7 cellular contexts compared by ENCODE assay signal in the genomic region with DNA sequence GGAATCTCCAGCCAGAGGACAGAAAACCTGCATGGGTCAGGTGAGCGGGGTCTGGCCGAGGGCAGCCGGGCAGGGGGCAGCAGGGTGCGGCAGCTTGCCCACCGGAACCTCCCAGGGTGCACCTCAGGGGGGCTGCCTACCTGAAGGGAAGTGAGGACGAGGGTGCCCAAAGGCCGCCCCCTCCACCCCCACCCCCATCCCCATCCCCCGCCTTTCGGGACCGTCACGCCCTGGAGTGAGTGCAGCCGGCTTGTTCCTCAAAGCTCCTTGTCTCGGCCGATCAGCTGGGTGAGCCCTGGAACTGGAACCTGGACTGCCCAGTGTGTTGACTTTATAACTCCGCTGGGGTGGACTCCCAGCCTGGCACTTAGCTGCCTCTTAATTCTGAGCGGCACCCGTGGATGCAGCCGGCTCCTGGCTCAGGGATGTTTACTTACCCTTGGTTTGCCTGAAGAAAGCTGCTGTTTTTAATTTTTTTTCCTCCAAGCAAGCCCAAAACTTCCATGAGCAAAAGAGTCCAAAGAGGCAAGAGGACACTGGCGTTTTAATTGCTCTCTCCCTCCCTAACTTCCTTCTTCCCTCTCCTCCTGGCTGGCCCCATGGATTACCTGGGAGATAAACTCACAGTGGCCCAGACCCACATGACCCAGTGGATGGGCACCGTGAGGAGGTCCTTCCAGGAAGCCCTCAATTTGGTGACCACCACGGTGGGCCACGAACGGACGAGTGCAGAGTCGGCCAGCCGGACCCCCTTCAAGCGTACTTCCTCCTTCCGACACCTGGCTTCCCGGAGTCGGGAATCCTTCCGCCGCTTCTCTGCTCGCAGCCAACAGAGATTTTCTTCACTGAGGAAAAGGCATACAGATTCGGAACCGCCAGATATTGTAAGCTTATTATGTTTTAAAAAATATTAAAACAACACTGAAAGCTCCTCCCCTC.
DNase-seq lines count a peak whose midpoint lies in the region; ATAC-seq and TF ChIP-seq lines count a peak whose summit lies in the region.

No MANE protein-coding gene starts in this region.

- peak overlapping the region; percentile 90 for H3K4me3 Mint-ChIP-seq in T-helper 17 cell

- H3K36me3 ChIP-seq in HAP-1 (replicated peaks) (no peaks in the 10 kb centered on the region; the same call in 1 of the 2 replicates), ovary (no peaks in the 10 kb centered on the region)

- H3K27me3 Mint-ChIP-seq in T-helper 17 cell = no peaks in the 10 kb centered on the region

- WGBS in ovary, 3 donors = 17 to 30% (median 26%) methylated on average over 32 to 35 of the region's 35 CpGs

- TF ChIP-seq EP300 in ovary (IDR thresholded peaks at IDR 0.05) = no peak

- H3K4me3 ChIP-seq in HAP-1 (peak overlapping the region; percentile 46), ovary (peak overlapping the region; percentile 32)

- peaks cover 9% of the 10 kb centered on the region for H3K4me1 Mint-ChIP-seq in T-helper 17 cell

- no peaks in the 10 kb centered on the region for H3K9me3 ChIP-seq in HAP-1
- H3K9me3 ChIP-seq in T-helper 17 cell (ENCODE audit: control insufficient read depth, low read length, poor library complexity, severe bottlenecking) = no peaks in the 10 kb centered on the region
- H3K9me3 ChIP-seq in ovary = no peaks in the 10 kb centered on the region

- in situ Hi-C loops in HAP-1 (cut with MboI; ENCODE audit: low sequenced_read_pairs) = no loop called here

- H3K4me1 ChIP-seq in HAP-1 (peaks cover 42% of the 10 kb centered on the region), ovary (ENCODE audit: insufficient read depth) (peaks cover 3% of the 10 kb centered on the region)

- no peak for TF ChIP-seq POLR2A in ovary (IDR thresholded peaks at IDR 0.05)

- H3K27me3 ChIP-seq in HAP-1 (ENCODE audit: low read depth) = no peaks in the 10 kb centered on the region
- no peaks in the 10 kb centered on the region for H3K27me3 ChIP-seq in ovary

- DNase-seq in HAP-1 (ENCODE audit: low spot score in 2 of 2) = peak in 1 of 2 experiments; percentile 52
- DNase-seq in T-helper 17 cell = no peak
- DNase-seq in head of caudate nucleus = peak in 23 of 42 donors; percentile 11 to 57 (median 45)
- DNase-seq in ovary = peak in 2 of 5 donors; percentile 17 to 50
- DNase-seq in superior temporal gyrus (ENCODE audit: extremely low spot score) = no peak

- ATAC-seq in T-helper 17 cell = peak; percentile 13
- ATAC-seq in HG02642 (IDR thresholded peaks at IDR 0.05; ENCODE audit: poor library complexity, unreplicated experiment) = no peak
- ATAC-seq in GM21619 (IDR thresholded peaks at IDR 0.05; ENCODE audit: unreplicated experiment) = no peak

- TF ChIP-seq CTCF in ovary (IDR thresholded peaks at IDR 0.05) = no peak

- no peaks in the 10 kb centered on the region for H3K36me3 Mint-ChIP-seq in T-helper 17 cell (ENCODE audit: low read depth)

- H3K27ac Mint-ChIP-seq in T-helper 17 cell = peak overlapping the region; percentile 82

- H3K27ac ChIP-seq in ovary = peak overlapping the region in 1 of 2 donors; percentile 2

- intact Hi-C loops in head of caudate nucleus (cut with DNase I) = no loop called here
- intact Hi-C loops in ovary (cut with DNase I) = no loop called here

Comparison
In these comparisons a context has a peak if more than half of its experiments do, and no peak if none do; other contexts are left out.
1. DNase-seq: peak in head of caudate nucleus (23 of 42); none in T-helper 17 cell (0 of 3) and superior temporal gyrus (single experiment).